ENCODE assay signal across 12 cellular contexts in the genomic region with DNA sequence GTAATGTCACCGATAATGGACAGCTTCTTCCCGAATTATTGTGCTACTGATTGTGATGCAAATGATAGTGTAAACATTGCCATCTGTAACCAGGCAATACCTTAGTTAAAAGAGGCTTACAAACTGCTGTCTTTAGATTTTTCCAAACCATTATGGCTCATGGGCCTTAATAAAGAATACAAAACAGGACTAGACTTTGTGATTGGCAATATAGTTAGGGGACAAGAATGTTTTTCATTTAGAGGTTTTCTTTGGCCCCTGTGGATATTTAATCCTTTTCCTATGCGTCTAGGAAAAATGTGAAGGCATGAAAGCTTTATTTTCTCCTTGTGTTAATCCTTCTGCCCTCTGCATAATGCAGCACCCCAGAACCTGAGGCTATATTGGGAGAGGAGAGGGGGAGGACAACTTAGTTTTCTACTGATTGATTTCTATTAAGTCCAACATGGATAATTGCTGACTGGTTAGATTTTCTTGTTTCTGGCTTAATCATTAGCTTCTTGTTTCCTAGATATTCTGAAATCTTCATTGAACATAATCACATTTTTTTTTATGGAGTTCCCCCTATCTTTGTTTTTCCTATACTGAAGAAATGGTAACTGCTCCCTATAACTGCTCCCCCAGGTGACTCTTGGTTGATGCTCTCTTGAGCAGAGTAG. TPM values are rescaled to one million over a fixed set of nuclear protein-coding genes. Genes with fewer than 3 reads are reported as not detected.
DNase-seq lines count a peak whose midpoint lies in the region; ATAC-seq and TF ChIP-seq lines count a peak whose summit lies in the region.
"Had no signal": no experiment of that assay in that cellular context is flagged by ENCODE, and none has a peak within 500 bp of the region (broad histone marks: within the 10 kb centered on the region; RNA-seq: fewer than 3 reads in every experiment).

No MANE protein-coding gene starts in this region.

- H3K4me3 Mint-ChIP-seq in CD8-positive, alpha-beta T cell: peak overlapping the region; percentile 87
- peak overlapping the region in 6 of 8 donors; percentile 85 to 99 (median 93) for H3K4me3 Mint-ChIP-seq in naive B cell

- H3K9ac ChIP-seq in HUES64 (ENCODE audit: low read depth, low read length): peak overlapping the region; percentile 93; the same call in 1 of the 2 replicates

- intact Hi-C loops in CD8-positive, alpha-beta T cell (cut with DNase I, micrococcal nuclease): no loop called here
- intact Hi-C loops in lower leg skin (cut with DNase I; ENCODE audit: low total_unique reads): no loop called here

- 15% methylated on average over 3 of the region's 3 CpGs for WGBS in HUES64
- 31 to 45% methylated on average over 3 of the region's 3 CpGs for WGBS in lower leg skin, 2 donors

- CTCF ChIA-PET in CD8-positive, alpha-beta T cell (lab: Charles Lee): interaction anchor here (1.4 to 2.2 kb wide), 3 partner anchors 10 to 146 kb away, joined by 3 to 10 read pairs (median 4); a partner anchor contains a TSS

- no peak for TF ChIP-seq CTCF in CD8-positive, alpha-beta T cell (IDR thresholded peaks at IDR 0.05)
- no peak for TF ChIP-seq CTCF in astrocyte of the cerebellum (IDR thresholded peaks at IDR 0.05; ENCODE audit: low read depth, low read length, missing control alignments)
- TF ChIP-seq CTCF in lower leg skin (IDR thresholded peaks at IDR 0.05): no peak

- H3K27me3 Mint-ChIP-seq in CD8-positive, alpha-beta T cell (ENCODE audit: low read depth): no peaks in the 10 kb centered on the region
- H3K27me3 Mint-ChIP-seq in naive B cell: no peaks in the 10 kb centered on the region

- ATAC-seq in CD8-positive, alpha-beta T cell: no peak
- no peak for ATAC-seq in naive B cell (ENCODE audit: low read depth in 2 of 2)
- no peak for ATAC-seq in HG02981 (IDR thresholded peaks at IDR 0.05; ENCODE audit: unreplicated experiment)

- no peak for DNase-seq in CD8-positive, alpha-beta T cell
- DNase-seq in astrocyte of the cerebellum (ENCODE audit: low read depth) (no peak), naive B cell (no peak), lower leg skin (ENCODE audit: low spot score in 2 of 2) (no peak), NCI-H446 treated with DMSO at 0.1 percent for 48 hours (lab: John Stamatoyannopoulos, UW) (no peak), 8988T (no peak)
- DNase-seq: aorta, islet precursor cell, SHP77, uterus had no signal

- peak overlapping the region; percentile 95 for H3K4me3 ChIP-seq in CD8-positive, alpha-beta T cell (ENCODE audit: low read depth, low read length)
- H3K4me3 ChIP-seq in HUES64 (ENCODE audit: low read length) (peak overlapping the region; percentile 97), astrocyte of the cerebellum (ENCODE audit: low read depth, low read length) (peak overlapping the region; percentile 65), lower leg skin (ENCODE audit: low read depth, poor library complexity, severe bottlenecking) (no peak overlapping the region)

- no peak overlapping the region for H3K27ac ChIP-seq in CD8-positive, alpha-beta T cell (ENCODE audit: low read depth, low read length)
- no peak overlapping the region for H3K27ac ChIP-seq in HUES64 (ENCODE audit: low read depth, low read length)

- H3K27me3 ChIP-seq in CD8-positive, alpha-beta T cell (ENCODE audit: insufficient read depth, low read length): no peaks in the 10 kb centered on the region
- no peaks in the 10 kb centered on the region for H3K27me3 ChIP-seq in HUES64 (ENCODE audit: insufficient read depth, low read length)
- H3K27me3 ChIP-seq: uterus had no signal

- in situ Hi-C loops in astrocyte of the cerebellum (cut with HindIII; ENCODE audit: low sequenced_read_pairs): no loop called here

- H3K36me3 Mint-ChIP-seq in CD8-positive, alpha-beta T cell: peaks cover 7% of the 10 kb centered on the region
- H3K36me3 Mint-ChIP-seq in naive B cell: no peaks in the 10 kb centered on the region

- POLR2A ChIA-PET in CD8-positive, alpha-beta T cell (lab: Charles Lee): no interaction called here

- peaks cover 8% of the 10 kb centered on the region for H3K4me1 ChIP-seq in CD8-positive, alpha-beta T cell (ENCODE audit: insufficient read depth, low read length)
- H3K4me1 ChIP-seq in HUES64 (ENCODE audit: insufficient read depth, low read length): no peaks in the 10 kb centered on the region
- H3K4me1 ChIP-seq: uterus had no signal

- no peaks in the 10 kb centered on the region for H3K36me3 ChIP-seq in CD8-positive, alpha-beta T cell (ENCODE audit: insufficient read depth, low read length)
- no peaks in the 10 kb centered on the region; the same call in 1 of the 2 replicates for H3K36me3 ChIP-seq in HUES64 (ENCODE audit: insufficient read depth, low read length)
- H3K36me3 ChIP-seq: uterus had no signal

- TF ChIP-seq POLR2A in lower leg skin (IDR thresholded peaks at IDR 0.05): no peak

- peaks cover 37% of the 10 kb centered on the region for H3K4me1 Mint-ChIP-seq in CD8-positive, alpha-beta T cell (ENCODE audit: low read depth)
- peaks cover 5 to 33% (median 19%) of the 10 kb centered on the region in 3 donors for H3K4me1 Mint-ChIP-seq in naive B cell

- H3K27ac Mint-ChIP-seq in CD8-positive, alpha-beta T cell: no peak overlapping the region
- H3K27ac Mint-ChIP-seq in naive B cell: peak overlapping the region in 1 of 6 donors; percentile 59

- no peaks in the 10 kb centered on the region for H3K9me3 Mint-ChIP-seq in CD8-positive, alpha-beta T cell
- H3K9me3 Mint-ChIP-seq in naive B cell: peaks cover 0 to 2% (median 0%) of the 10 kb centered on the region in 7 donors

- no peaks in the 10 kb centered on the region for H3K9me3 ChIP-seq in CD8-positive, alpha-beta T cell (ENCODE audit: low read length)
- no peaks in the 10 kb centered on the region for H3K9me3 ChIP-seq in HUES64 (ENCODE audit: insufficient read depth, low read depth, low read length)
- H3K9me3 ChIP-seq: uterus had no signal

RNA-seq across cellular contexts. Expression of a gene that starts 1.9 kb away (rescaled TPM):
- 10 to 100 TPM; 65.6 to 74.7 TPM for total RNA-seq in CD8-positive, alpha-beta T cell
- polyA plus RNA-seq in HUES64 (2013, experiment 1 of 2): 75.5 TPM
- polyA plus RNA-seq in HUES64 (2013, experiment 2 of 2): 76.0 TPM
- polyA plus RNA-seq in naive B cell (ENCODE audit: low read depth in 6 of 6): 10 to 100 TPM; 49.4 to 74.9 (median 53.8) TPM
- 10 to 100 TPM in 1 of 4 donors, 1 to 10 TPM in 3; 7.1 to 10.8 (median 8.0) TPM for total RNA-seq in lower leg skin

Comparison
In these comparisons a context has a peak if more than half of its experiments do, and no peak if none do; other contexts are left out.
1. RNA of a gene that starts 1.9 kb away (total RNA-seq): 65.6 to 74.7 TPM in CD8-positive, alpha-beta T cell; 7.1 to 10.8 TPM in lower leg skin; every median in the first group is over 4 times any median in the second.